Comparison of ENCODE assay signal across 1 cellular context in the genomic region with DNA sequence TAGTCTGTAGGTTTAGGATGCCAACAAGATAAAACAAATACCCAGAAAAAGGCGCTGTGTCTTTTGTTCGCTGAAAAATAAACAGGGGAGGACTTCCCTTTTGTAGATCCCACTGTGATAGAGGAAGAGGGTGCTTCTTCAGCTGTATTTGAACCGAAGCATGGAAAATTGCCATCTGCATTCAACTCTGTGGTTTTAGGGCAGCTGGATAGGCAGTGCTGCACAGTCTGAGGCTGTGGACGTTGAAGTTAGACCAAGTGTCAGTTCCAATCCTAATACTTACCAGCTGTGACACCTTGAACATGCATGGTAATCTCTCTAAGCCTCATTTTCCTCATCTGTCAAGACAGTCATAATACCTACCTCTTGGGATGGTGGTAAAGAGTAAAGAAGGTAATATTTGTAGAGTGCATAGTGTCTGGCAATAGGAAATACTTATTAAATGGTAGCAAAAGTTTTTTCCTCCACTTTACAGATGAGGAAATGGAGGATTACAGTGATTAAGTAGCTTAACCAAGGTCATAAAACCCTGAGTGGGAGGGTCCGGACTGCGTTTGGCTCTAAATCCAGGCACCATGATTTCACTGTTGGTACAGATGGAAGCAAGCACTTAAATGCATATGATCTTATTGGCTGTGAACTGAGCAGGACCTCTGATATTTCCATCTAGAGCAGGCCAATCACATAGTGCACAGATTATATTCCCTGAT.
TF ChIP-seq lines count a peak whose summit lies in the region.

No MANE protein-coding gene starts in this region.

TF ChIP-seq in K562, 482 proteins besides CTCF, POLR2A, EP300 and RAD21 (continued from another document):
- TF ChIP-seq, protein P1, sequence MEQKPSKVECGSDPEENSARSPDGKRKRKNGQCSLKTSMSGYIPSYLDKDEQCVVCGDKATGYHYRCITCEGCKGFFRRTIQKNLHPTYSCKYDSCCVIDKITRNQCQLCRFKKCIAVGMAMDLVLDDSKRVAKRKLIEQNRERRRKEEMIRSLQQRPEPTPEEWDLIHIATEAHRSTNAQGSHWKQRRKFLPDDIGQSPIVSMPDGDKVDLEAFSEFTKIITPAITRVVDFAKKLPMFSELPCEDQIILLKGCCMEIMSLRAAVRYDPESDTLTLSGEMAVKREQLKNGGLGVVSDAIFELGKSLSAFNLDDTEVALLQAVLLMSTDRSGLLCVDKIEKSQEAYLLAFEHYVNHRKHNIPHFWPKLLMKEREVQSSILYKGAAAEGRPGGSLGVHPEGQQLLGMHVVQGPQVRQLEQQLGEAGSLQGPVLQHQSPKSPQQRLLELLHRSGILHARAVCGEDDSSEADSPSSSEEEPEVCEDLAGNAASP (IDR thresholded peaks at IDR 0.05) = no peak
